ENCODE assay signal across 11 cellular contexts in genomic region chr19:41588497-41589209, GRCh38. TPM values are rescaled to one million over a fixed set of nuclear protein-coding genes. Genes with fewer than 3 reads are reported as not detected.
DNase-seq lines count a peak whose midpoint lies in the region; ATAC-seq and TF ChIP-seq lines count a peak whose summit lies in the region.
"Had no signal": no experiment of that assay in that cellular context is flagged by ENCODE, and none has a peak within 500 bp of the region (broad histone marks: within the 10 kb centered on the region; RNA-seq: fewer than 3 reads in every experiment).

No MANE protein-coding gene starts in this region.

- H3K4me3 Mint-ChIP-seq in activated CD8-positive, alpha-beta T cell treated with anti-CD3 and anti-CD28 coated beads, Interleukin-2, amount 10 ng/mL, durations not matched to agents 7 days and 5 days: no peak overlapping the region
- H3K4me3 Mint-ChIP-seq in CD14-positive monocyte: no peak overlapping the region

- H3K9me3 Mint-ChIP-seq in activated CD8-positive, alpha-beta T cell treated with anti-CD3 and anti-CD28 coated beads, Interleukin-2, amount 10 ng/mL, durations not matched to agents 7 days and 5 days (ENCODE audit: insufficient read depth): no peaks in the 10 kb centered on the region
- peaks cover 0 to 1% (median 0%) of the 10 kb centered on the region in 7 donors for H3K9me3 Mint-ChIP-seq in CD14-positive monocyte

- POLR2A ChIA-PET in activated CD8-positive, alpha-beta T cell treated with anti-CD3 and anti-CD28 coated beads, Interleukin-2, amount 10 ng/mL, durations not matched to agents 7 days and 5 days (lab: Charles Lee): no interaction called here

- DNase-seq in DMS53 treated with DMSO at 0.1 percent for 48 hours (lab: John Stamatoyannopoulos, UW; ENCODE audit: unreplicated experiment): peak; percentile 3
- peak; percentile 50 for DNase-seq in activated CD8-positive, alpha-beta T cell treated with anti-CD3 and anti-CD28 coated beads, Interleukin-2, amount 10 ng/mL, durations not matched to agents 7 days and 5 days
- peak; percentile 6 for DNase-seq in kidney glomerular epithelial cell (lab: John Stamatoyannopoulos, UW)
- DNase-seq in NK-92 (lab: John Stamatoyannopoulos, UW; ENCODE audit: unreplicated experiment): no peak
- no peak for DNase-seq in NCI-H748 treated with DMSO at 0.1 percent for 48 hours (lab: John Stamatoyannopoulos, UW)
- DNase-seq in CD14-positive monocyte (ENCODE audit: low spot score): no peak
- DNase-seq: posterior cingulate gyrus, Right ventricle myocardium superior had no signal

- peak; percentile 47 for ATAC-seq in activated CD8-positive, alpha-beta T cell treated with anti-CD3 and anti-CD28 coated beads, Interleukin-2, amount 10 ng/mL, durations not matched to agents 7 days and 5 days
- ATAC-seq in HG03378 (IDR thresholded peaks at IDR 0.05; ENCODE audit: unreplicated experiment): no peak

- peaks cover 11% of the 10 kb centered on the region for H3K27me3 Mint-ChIP-seq in activated CD8-positive, alpha-beta T cell treated with anti-CD3 and anti-CD28 coated beads, Interleukin-2, amount 10 ng/mL, durations not matched to agents 7 days and 5 days (ENCODE audit: low read depth)
- H3K27me3 Mint-ChIP-seq in CD14-positive monocyte (ENCODE audit: low read depth in 3 of 3): peaks cover 3 to 14% (median 5%) of the 10 kb centered on the region in 3 donors

- no peak for TF ChIP-seq RAD21 in Ishikawa (IDR thresholded peaks at IDR 0.05; ENCODE audit: low read depth)

- no peak for TF ChIP-seq EP300 in Ishikawa (IDR thresholded peaks at IDR 0.05; ENCODE audit: borderline replicate concordance)

- CTCF ChIA-PET in activated CD8-positive, alpha-beta T cell treated with anti-CD3 and anti-CD28 coated beads, Interleukin-2, amount 10 ng/mL, durations not matched to agents 7 days and 5 days (lab: Charles Lee): interaction anchor here (1.0 to 1.9 kb wide), 3 partner anchors 9 to 139 kb away, joined by 5 to 8 read pairs (median 5); no protein-coding TSS in a partner anchor

- H3K27ac Mint-ChIP-seq in activated CD8-positive, alpha-beta T cell treated with anti-CD3 and anti-CD28 coated beads, Interleukin-2, amount 10 ng/mL, durations not matched to agents 7 days and 5 days: no peak overlapping the region
- H3K27ac Mint-ChIP-seq in CD14-positive monocyte: no peak overlapping the region

- H3K4me1 Mint-ChIP-seq in activated CD8-positive, alpha-beta T cell treated with anti-CD3 and anti-CD28 coated beads, Interleukin-2, amount 10 ng/mL, durations not matched to agents 7 days and 5 days (ENCODE audit: low read depth): no peaks in the 10 kb centered on the region
- peaks cover 6% of the 10 kb centered on the region for H3K4me1 Mint-ChIP-seq in CD14-positive monocyte

- intact Hi-C loops in CD14-positive monocyte (cut with micrococcal nuclease): no loop called here

- peaks cover 3% of the 10 kb centered on the region for H3K36me3 Mint-ChIP-seq in activated CD8-positive, alpha-beta T cell treated with anti-CD3 and anti-CD28 coated beads, Interleukin-2, amount 10 ng/mL, durations not matched to agents 7 days and 5 days (ENCODE audit: low read depth)
- peaks cover 29 to 33% of the 10 kb centered on the region in 2 donors for H3K36me3 Mint-ChIP-seq in CD14-positive monocyte

- TF ChIP-seq CTCF in CD14-positive monocyte (IDR thresholded peaks at IDR 0.05): no peak

TF ChIP-seq in Ishikawa, 13 proteins besides CTCF, POLR2A, EP300 and RAD21:
- TF ChIP-seq TEAD4 (IDR thresholded peaks at IDR 0.05) (peak; percentile 97), REST (IDR thresholded peaks at IDR 0.05; ENCODE audit: low read depth) (peak; percentile 95), EGR1 (IDR thresholded peaks at IDR 0.05) (no peak), MAX (IDR thresholded peaks at IDR 0.05) (no peak), TCF12 (IDR thresholded peaks at IDR 0.05; ENCODE audit: low read depth) (no peak)

RNA-seq across cellular contexts. Expression of gene CEACAM21, which starts 12.7 kb away (rescaled TPM):
- 10 to 100 TPM; 41.8 to 49.4 TPM for total RNA-seq in activated CD8-positive, alpha-beta T cell treated with anti-CD3 and anti-CD28 coated beads, Interleukin-2, amount 10 ng/mL, durations not matched to agents 7 days and 5 days
- polyA plus RNA-seq in CD14-positive monocyte: 1 to 10 TPM; 4.1 to 6.4 TPM
- total RNA-seq: HT1080 had no signal

RNA-seq across cellular contexts. Expression of gene CEACAM4, which starts 38.2 kb away (rescaled TPM):
- not detected for total RNA-seq in activated CD8-positive, alpha-beta T cell treated with anti-CD3 and anti-CD28 coated beads, Interleukin-2, amount 10 ng/mL, durations not matched to agents 7 days and 5 days
- polyA plus RNA-seq in CD14-positive monocyte: 10 to 100 TPM; 23.1 to 27.5 TPM
- total RNA-seq: HT1080 had no signal

Comparison
In these comparisons a context has a peak if more than half of its experiments do, and no peak if none do; other contexts are left out.
1. DNase-seq: peak in DMS53 treated with DMSO at 0.1 percent for 48 hours (single experiment), activated CD8-positive, alpha-beta T cell treated with anti-CD3 and anti-CD28 coated beads, Interleukin-2, amount 10 ng/mL, durations not matched to agents 7 days and 5 days (single experiment) and kidney glomerular epithelial cell (single experiment); none in NK-92 (single experiment), NCI-H748 treated with DMSO at 0.1 percent for 48 hours (single experiment) and CD14-positive monocyte (single experiment).